Comparison of ENCODE assay signal across 18 cellular contexts in genomic region chr16:69672315-69672997, GRCh38. TPM values are rescaled to one million over a fixed set of nuclear protein-coding genes. Genes with fewer than 3 reads are reported as not detected.
DNase-seq lines count a peak whose midpoint lies in the region; ATAC-seq and TF ChIP-seq lines count a peak whose summit lies in the region.
"Had no signal": no experiment of that assay in that cellular context is flagged by ENCODE, and none has a peak within 500 bp of the region (broad histone marks: within the 10 kb centered on the region; RNA-seq: fewer than 3 reads in every experiment).

No MANE protein-coding gene starts in this region.

- H3K4me3 ChIP-seq in effector memory CD4-positive, alpha-beta T cell (ENCODE audit: insufficient read depth, low read depth, low read length, poor library complexity, severe bottlenecking), result no peak overlapping the region
- H3K4me3 ChIP-seq: Peyer's patch had no signal

- H3K27ac ChIP-seq in effector memory CD4-positive, alpha-beta T cell (ENCODE audit: insufficient read depth, low read length, poor library complexity, severe bottlenecking), result no peak overlapping the region
- H3K27ac ChIP-seq: HL-60, KMS-11 had no signal

- ATAC-seq in activated naive CD4-positive, alpha-beta T cell treated with anti-CD3 and anti-CD28 coated beads, Interleukin-2, amount 50 U/mL, for 72 hours, result no peak
- ATAC-seq in central memory CD8-positive, alpha-beta T cell (replicated peaks; ENCODE audit: extremely low read depth, poor library complexity, severe bottlenecking), result no peak
- no peak for ATAC-seq in stimulated activated effector memory CD8-positive, alpha-beta T cell treated with anti-CD3 and anti-CD28 coated beads, Interleukin-12 subunit alpha, Interleukin-12 subunit beta, amount 100 ng/mL, for 72 hours

- no peaks in the 10 kb centered on the region for H3K9me3 ChIP-seq in effector memory CD4-positive, alpha-beta T cell (ENCODE audit: control insufficient read depth, low read length)
- H3K9me3 ChIP-seq: Peyer's patch had no signal

- TF ChIP-seq CTCF in HFFc6 (IDR thresholded peaks at IDR 0.05), result no peak

- peaks cover 9% of the 10 kb centered on the region for H3K36me3 ChIP-seq in effector memory CD4-positive, alpha-beta T cell (ENCODE audit: control insufficient read depth, insufficient read depth, low read length)

- no peak for DNase-seq in activated naive CD4-positive, alpha-beta T cell treated with anti-CD3 and anti-CD28 coated beads, Interleukin-2, amount 50 U/mL, for 72 hours (ENCODE audit: low spot score in 2 of 2)
- no peak for DNase-seq in activated naive CD4-positive, alpha-beta T cell treated with Interleukin-2 at 50 U/mL for 16 hours
- no peak for DNase-seq in HFFc6
- DNase-seq in central memory CD8-positive, alpha-beta T cell (ENCODE audit: low spot score in 2 of 2), result no peak
- no peak for DNase-seq in stimulated activated effector memory CD8-positive, alpha-beta T cell treated with anti-CD3 and anti-CD28 coated beads, Interleukin-12 subunit alpha, Interleukin-12 subunit beta, amount 100 ng/mL, for 72 hours (ENCODE audit: low spot score in 2 of 2)
- no peak for DNase-seq in effector memory CD4-positive, alpha-beta T cell
- DNase-seq in NCI-H2196 treated with DMSO at 0.1 percent for 48 hours (lab: John Stamatoyannopoulos, UW; ENCODE audit: unreplicated experiment), result no peak
- DNase-seq: DMS53, GF-D8, NCI-H1105, NCI-H2081, NCI-H2171, NCI-H524 treated with DMSO at 0.1 percent for 48 hours, Peyer's patch had no signal

- H3K27me3 ChIP-seq in effector memory CD4-positive, alpha-beta T cell (replicated peaks; ENCODE audit: control insufficient read depth, insufficient read depth, low read length, poor library complexity, severe bottlenecking), result no peaks in the 10 kb centered on the region
- H3K27me3 ChIP-seq: Peyer's patch had no signal

- H3K27me3 Mint-ChIP-seq in HFFc6 (ENCODE audit: insufficient read depth), result peaks cover 24% of the 10 kb centered on the region
- H3K27me3 Mint-ChIP-seq in central memory CD8-positive, alpha-beta T cell, result no peaks in the 10 kb centered on the region
- H3K27me3 Mint-ChIP-seq: B cell had no signal

- H3K27ac Mint-ChIP-seq in activated naive CD4-positive, alpha-beta T cell treated with anti-CD3 and anti-CD28 coated beads, Interleukin-2, amount 50 U/mL, for 72 hours, result peak overlapping the region; percentile 41 to 87
- peak overlapping the region; percentile 38 for H3K27ac Mint-ChIP-seq in HFFc6
- peak overlapping the region; percentile 67 for H3K27ac Mint-ChIP-seq in central memory CD8-positive, alpha-beta T cell (ENCODE audit: low read depth)
- H3K27ac Mint-ChIP-seq in stimulated activated effector memory CD8-positive, alpha-beta T cell treated with anti-CD3 and anti-CD28 coated beads, Interleukin-12 subunit alpha, Interleukin-12 subunit beta, amount 100 ng/mL, for 72 hours, result peak overlapping the region; percentile 58
- H3K27ac Mint-ChIP-seq: B cell, CD14-positive monocyte had no signal

- H3K36me3 Mint-ChIP-seq in activated naive CD4-positive, alpha-beta T cell treated with anti-CD3 and anti-CD28 coated beads, Interleukin-2, amount 50 U/mL, for 72 hours, result no peaks in the 10 kb centered on the region
- peaks cover 65% of the 10 kb centered on the region for H3K36me3 Mint-ChIP-seq in HFFc6 (ENCODE audit: low read depth)
- peaks cover 27% of the 10 kb centered on the region for H3K36me3 Mint-ChIP-seq in central memory CD8-positive, alpha-beta T cell (ENCODE audit: insufficient read depth)
- peaks cover 99% of the 10 kb centered on the region for H3K36me3 Mint-ChIP-seq in stimulated activated effector memory CD8-positive, alpha-beta T cell treated with anti-CD3 and anti-CD28 coated beads, Interleukin-12 subunit alpha, Interleukin-12 subunit beta, amount 100 ng/mL, for 72 hours

- H3K4me1 Mint-ChIP-seq in HFFc6 (ENCODE audit: low read depth), result peaks cover 23% of the 10 kb centered on the region
- no peaks in the 10 kb centered on the region for H3K4me1 Mint-ChIP-seq in central memory CD8-positive, alpha-beta T cell
- no peaks in the 10 kb centered on the region for H3K4me1 Mint-ChIP-seq in stimulated activated effector memory CD8-positive, alpha-beta T cell treated with anti-CD3 and anti-CD28 coated beads, Interleukin-12 subunit alpha, Interleukin-12 subunit beta, amount 100 ng/mL, for 72 hours
- H3K4me1 Mint-ChIP-seq: B cell, CD14-positive monocyte had no signal

- H3K4me1 ChIP-seq in effector memory CD4-positive, alpha-beta T cell (ENCODE audit: control insufficient read depth, insufficient read depth, low read length, poor library complexity, severe bottlenecking), result no peaks in the 10 kb centered on the region
- H3K4me1 ChIP-seq: Peyer's patch had no signal

- no peaks in the 10 kb centered on the region for H3K9me3 Mint-ChIP-seq in activated naive CD4-positive, alpha-beta T cell treated with anti-CD3 and anti-CD28 coated beads, Interleukin-2, amount 50 U/mL, for 72 hours
- H3K9me3 Mint-ChIP-seq in HFFc6, result no peaks in the 10 kb centered on the region; the same call in 1 of the 2 replicates
- H3K9me3 Mint-ChIP-seq in central memory CD8-positive, alpha-beta T cell, result no peaks in the 10 kb centered on the region
- no peaks in the 10 kb centered on the region for H3K9me3 Mint-ChIP-seq in stimulated activated effector memory CD8-positive, alpha-beta T cell treated with anti-CD3 and anti-CD28 coated beads, Interleukin-12 subunit alpha, Interleukin-12 subunit beta, amount 100 ng/mL, for 72 hours
- H3K9me3 Mint-ChIP-seq: CD14-positive monocyte had no signal

- H3K4me3 Mint-ChIP-seq in HFFc6, result peak overlapping the region; percentile 17; the same call in 1 of the 2 replicates
- H3K4me3 Mint-ChIP-seq in central memory CD8-positive, alpha-beta T cell, result no peak overlapping the region
- H3K4me3 Mint-ChIP-seq in stimulated activated effector memory CD8-positive, alpha-beta T cell treated with anti-CD3 and anti-CD28 coated beads, Interleukin-12 subunit alpha, Interleukin-12 subunit beta, amount 100 ng/mL, for 72 hours, result no peak overlapping the region
- H3K4me3 Mint-ChIP-seq: B cell, CD14-positive monocyte had no signal

RNA-seq across cellular contexts. Expression of gene NQO1, which starts 53.9 kb away (rescaled TPM):
- 10 to 100 TPM; 14.4 to 17.2 TPM for total RNA-seq in activated naive CD4-positive, alpha-beta T cell treated with anti-CD3 and anti-CD28 coated beads, Interleukin-2, amount 50 U/mL, for 72 hours
- 100 to 1,000 TPM; 248 to 801 (median 737) TPM for total RNA-seq in HFFc6 (2021; fragmentation: NEBNext Ultra II Directional; extraction: Animal tissue kit (Norgen Biotek cat#: 25700))

Comparison
In these comparisons a context has a peak if more than half of its experiments do, and no peak if none do; other contexts are left out.
1. RNA of gene NQO1, which starts 53.9 kb away (total RNA-seq): 248 to 801 TPM in HFFc6; 14.4 to 17.2 TPM in activated naive CD4-positive, alpha-beta T cell treated with anti-CD3 and anti-CD28 coated beads, Interleukin-2, amount 50 U/mL, for 72 hours; every median in the first group is over 10 times any median in the second.
2. Peak in every context shown above with its lines, with median percentiles within 50 percentile points of each other: H3K27ac Mint-ChIP-seq.